8 cellular contexts compared by ENCODE assay signal in the genomic region with DNA sequence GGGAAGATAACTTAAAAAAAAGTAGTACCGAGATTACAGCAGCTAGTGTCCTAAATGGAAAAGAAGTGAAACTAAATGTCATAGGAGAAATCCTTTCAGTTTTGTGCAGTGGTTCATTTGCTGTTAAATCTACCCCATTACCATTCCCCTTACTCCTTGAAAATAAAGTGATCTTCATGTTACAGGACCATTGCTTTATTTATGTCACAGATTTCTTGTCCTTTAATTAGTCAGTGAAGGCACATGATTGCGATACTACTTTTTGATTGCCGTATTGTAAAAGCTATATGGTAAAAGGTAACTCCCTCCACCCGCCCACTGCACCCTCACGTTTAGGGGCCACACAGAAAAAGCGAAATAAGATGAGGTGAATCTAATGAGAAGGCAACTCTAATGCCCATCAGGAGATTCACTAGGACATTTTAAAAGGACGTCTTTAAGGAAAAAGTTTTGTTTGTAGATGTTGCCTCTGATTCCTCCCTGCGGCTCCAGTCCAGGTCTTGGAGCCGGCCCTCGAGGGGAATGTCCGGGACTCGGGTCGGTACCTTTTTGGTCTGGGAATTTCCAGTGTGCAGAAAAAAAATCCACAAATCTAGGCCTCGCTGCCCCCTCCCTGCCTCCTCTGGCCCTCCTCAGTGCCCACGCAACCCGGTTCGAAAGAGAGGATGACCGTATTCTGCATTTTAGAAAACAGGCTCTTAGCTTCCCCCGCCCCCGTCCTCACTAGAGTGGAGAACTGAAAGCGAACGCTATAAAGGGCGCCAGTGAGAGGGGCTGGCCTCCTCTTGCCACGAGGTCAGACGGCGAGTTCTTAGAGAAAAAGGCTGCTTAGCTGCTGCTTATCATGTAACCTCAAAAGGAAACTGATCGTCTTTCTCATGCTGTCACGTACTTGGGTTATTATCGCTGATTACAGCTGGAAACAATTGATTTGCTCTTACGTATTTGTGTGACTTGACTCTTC. TPM values are rescaled to one million over a fixed set of nuclear protein-coding genes. Genes with fewer than 3 reads are reported as not detected.
DNase-seq lines count a peak whose midpoint lies in the region; ATAC-seq and TF ChIP-seq lines count a peak whose summit lies in the region.

No MANE protein-coding gene starts in this region.

- DNase-seq in GM12865 (ENCODE audit: low read depth), result peak; percentile 97
- DNase-seq in HFFc6, result peak; percentile 48
- peak; percentile 51 for DNase-seq in NCI-H146 treated with DMSO at 0.1 percent for 48 hours (lab: John Stamatoyannopoulos, UW; ENCODE audit: unreplicated experiment)
- peak; percentile 94 for DNase-seq in activated CD4-positive, alpha-beta T cell treated with anti-CD3 and anti-CD28 coated beads for 36 hours
- peak; percentile 84 for DNase-seq in colonic mucosa
- DNase-seq in left kidney (ENCODE audit: low read depth, low spot score), result peak; percentile 93
- DNase-seq in stimulated activated CD4-positive, alpha-beta T cell treated with anti-CD3 and anti-CD28 coated beads, Interleukin-2, amount 100 ng/mL, for 24 hours, result peak; percentile 85 to 88
- DNase-seq in NCI-H748 (lab: John Stamatoyannopoulos, UW; ENCODE audit: unreplicated experiment), result no peak

- H3K27me3 ChIP-seq in colonic mucosa, result no peaks in the 10 kb centered on the region

- H3K27me3 Mint-ChIP-seq in HFFc6 (ENCODE audit: insufficient read depth), result no peaks in the 10 kb centered on the region; the same call in 1 of the 2 replicates
- H3K27me3 Mint-ChIP-seq in activated CD4-positive, alpha-beta T cell treated with anti-CD3 and anti-CD28 coated beads for 36 hours, result no peaks in the 10 kb centered on the region

- H3K4me3 ChIP-seq in GM12865 (ENCODE audit: low read depth, low read length) (peak overlapping the region; percentile 98), colonic mucosa (peak overlapping the region; percentile 41)

- CTCF ChIA-PET in activated CD4-positive, alpha-beta T cell treated with anti-CD3 and anti-CD28 coated beads for 36 hours (lab: Charles Lee), result interaction anchor here (0.7 to 2.9 kb wide), 16 partner anchors 10 to 408 kb away, joined by 3 to 14 read pairs (median 4); partner anchors contain the start of gene NFKBIZ

- peak overlapping the region; percentile 41 to 97 for H3K9ac ChIP-seq in colonic mucosa (ENCODE audit: low read depth in 2 of 2, low read length in 2 of 2)

- ATAC-seq in activated CD4-positive, alpha-beta T cell treated with anti-CD3 and anti-CD28 coated beads for 36 hours, result peak; percentile 86

- no peaks in the 10 kb centered on the region for H3K36me3 ChIP-seq in colonic mucosa

- peaks cover 63% of the 10 kb centered on the region for H3K4me1 Mint-ChIP-seq in HFFc6 (ENCODE audit: low read depth)
- H3K4me1 Mint-ChIP-seq in activated CD4-positive, alpha-beta T cell treated with anti-CD3 and anti-CD28 coated beads for 36 hours, result peaks cover 60% of the 10 kb centered on the region

- H3K4me1 ChIP-seq in colonic mucosa, result peaks cover 11% of the 10 kb centered on the region

- no peaks in the 10 kb centered on the region for H3K9me3 Mint-ChIP-seq in HFFc6
- H3K9me3 Mint-ChIP-seq in activated CD4-positive, alpha-beta T cell treated with anti-CD3 and anti-CD28 coated beads for 36 hours (ENCODE audit: low read depth), result no peaks in the 10 kb centered on the region

- intact Hi-C loops in activated CD4-positive, alpha-beta T cell treated with anti-CD3 and anti-CD28 coated beads for 36 hours (cut with DNase I, micrococcal nuclease), result loop anchor here (1.0 to 5.0 kb wide), 7 partner anchors 22 to 400 kb away; partner anchors contain the start of gene NFKBIZ (in 1 of the 2)
- intact Hi-C loops in colonic mucosa (cut with DNase I), result no loop called here

- POLR2A ChIA-PET in activated CD4-positive, alpha-beta T cell treated with anti-CD3 and anti-CD28 coated beads for 36 hours (lab: Charles Lee), result interaction anchor here (0.7 to 4.0 kb wide), 10 partner anchors 15 to 265 kb away, joined by 3 to 61 read pairs (median 6); partner anchors contain the start of genes NFKBIZ and NXPE3

- peak overlapping the region; percentile 89 for H3K27ac ChIP-seq in colonic mucosa

- no peaks in the 10 kb centered on the region for H3K9me3 ChIP-seq in colonic mucosa

- TF ChIP-seq CTCF in GM12865 (IDR thresholded peaks at IDR 0.05; ENCODE audit: insufficient read depth, low read depth, low read length, missing control alignments) (no peak), HFFc6 (IDR thresholded peaks at IDR 0.05) (no peak), colonic mucosa (IDR thresholded peaks at IDR 0.05) (no peak)

- H3K27ac Mint-ChIP-seq in HFFc6, result peak overlapping the region; percentile 99
- peak overlapping the region; percentile 96 for H3K27ac Mint-ChIP-seq in activated CD4-positive, alpha-beta T cell treated with anti-CD3 and anti-CD28 coated beads for 36 hours

- peak overlapping the region; percentile 90 for H3K4me3 Mint-ChIP-seq in HFFc6
- peak overlapping the region; percentile 77 for H3K4me3 Mint-ChIP-seq in activated CD4-positive, alpha-beta T cell treated with anti-CD3 and anti-CD28 coated beads for 36 hours

- H3K36me3 Mint-ChIP-seq in HFFc6 (ENCODE audit: low read depth), result peaks cover 8% of the 10 kb centered on the region
- peaks cover 20% of the 10 kb centered on the region for H3K36me3 Mint-ChIP-seq in activated CD4-positive, alpha-beta T cell treated with anti-CD3 and anti-CD28 coated beads for 36 hours (ENCODE audit: low read depth)

RNA-seq across cellular contexts. Expression of gene NFKBIZ, which starts 21.8 kb away (rescaled TPM):
- 10 to 100 TPM; 51.1 to 64.2 (median 57.8) TPM for total RNA-seq in HFFc6 (2021; fragmentation: NEBNext Ultra II Directional; extraction: Animal tissue kit (Norgen Biotek cat#: 25700))
- total RNA-seq in activated CD4-positive, alpha-beta T cell treated with anti-CD3 and anti-CD28 coated beads for 36 hours, result 10 to 100 TPM; 47.8 to 56.7 TPM
- 10 to 100 TPM; 69.4 to 96.2 TPM for total RNA-seq in colonic mucosa

RNA-seq across cellular contexts. Expression of gene NXPE3, which starts 48.5 kb away (rescaled TPM):
- 10 to 100 TPM; 37.7 to 44.3 (median 41.0) TPM for total RNA-seq in HFFc6 (2021; fragmentation: NEBNext Ultra II Directional; extraction: Animal tissue kit (Norgen Biotek cat#: 25700))
- 10 to 100 TPM; 12.8 to 18.5 TPM for total RNA-seq in activated CD4-positive, alpha-beta T cell treated with anti-CD3 and anti-CD28 coated beads for 36 hours
- total RNA-seq in colonic mucosa, result 1 to 10 TPM; 2.1 to 3.5 TPM
